ENCODE assay signal across 13 cellular contexts in the genomic region with DNA sequence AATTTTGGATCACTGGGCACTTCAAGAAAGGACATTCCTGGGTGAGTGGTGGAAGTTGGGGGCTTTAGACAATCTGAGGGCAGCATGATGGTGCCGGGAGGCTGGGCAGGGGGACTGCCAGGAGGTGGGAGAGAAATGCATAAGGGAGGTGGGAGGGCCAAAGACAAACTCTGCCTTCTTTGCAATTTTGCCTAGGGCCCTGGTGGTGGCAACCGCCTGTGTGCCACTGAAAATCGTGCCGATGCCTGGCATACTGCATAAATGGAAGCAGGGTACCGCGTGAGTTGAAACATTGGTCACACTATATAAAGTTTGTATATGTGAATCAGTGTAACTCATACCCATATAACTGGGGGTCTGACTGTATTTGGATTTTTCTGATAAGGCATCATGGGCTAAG. TPM values are rescaled to one million over a fixed set of nuclear protein-coding genes. Genes with fewer than 3 reads are reported as not detected.
DNase-seq lines count a peak whose midpoint lies in the region; FAIRE-seq and TF ChIP-seq lines count a peak whose summit lies in the region.
"Had no signal": no experiment of that assay in that cellular context is flagged by ENCODE, and none has a peak within 500 bp of the region (broad histone marks: within the 10 kb centered on the region; RNA-seq: fewer than 3 reads in every experiment).

No MANE protein-coding gene starts in this region.

- no peaks in the 10 kb centered on the region for H3K9me1 ChIP-seq in keratinocyte (ENCODE audit: control insufficient read depth, extremely low read depth, insufficient read depth, low read length)

- no peak overlapping the region for H2AFZ ChIP-seq in ACC112 (ENCODE audit: low read length, unreplicated experiment)
- no peak overlapping the region for H2AFZ ChIP-seq in keratinocyte (ENCODE audit: control insufficient read depth, low read length)
- H2AFZ ChIP-seq: parathyroid adenoma had no signal

- TF ChIP-seq POLR2A in GM12891 (IDR thresholded peaks at IDR 0.05; ENCODE audit: low read depth, low read length): no peak

- FAIRE-seq in keratinocyte (lab: Jason Lieb, UNC) (no peak), GM12891 (lab: Jason Lieb, UNC) (no peak)
- FAIRE-seq: kidney had no signal

- peak overlapping the region; percentile 67 for H3K4me3 Mint-ChIP-seq in activated T-helper 1 cell treated with anti-CD3 and anti-CD28 coated beads, Interleukin-12 subunit alpha, Interleukin-12 subunit beta, Interleukin-2, Interleukin-4 antibody, amounts not matched to agents 30 ng/mL and 10 ng/mL and 1 ng/mL, durations not matched to agents 14 hours and 24 hours and 36 hours

- H3K27me3 ChIP-seq in ACC112 (ENCODE audit: insufficient read depth, low read length) (no peaks in the 10 kb centered on the region), keratinocyte (ENCODE audit: control insufficient read depth, extremely low read depth, insufficient read depth, low read length) (no peaks in the 10 kb centered on the region)
- H3K27me3 ChIP-seq: uterus had no signal

- peaks cover 10% of the 10 kb centered on the region; the same call in 1 of the 2 replicates for H3K36me3 ChIP-seq in ACC112 (ENCODE audit: insufficient read depth, low read length)
- H3K36me3 ChIP-seq in keratinocyte (ENCODE audit: control insufficient read depth in 2 of 2, extremely low read depth in 1 of 2, insufficient read depth in 2 of 2, low read length in 2 of 2): peaks cover 2 to 7% of the 10 kb centered on the region in 2 experiments
- H3K36me3 ChIP-seq: uterus had no signal

- H3K9me3 ChIP-seq in keratinocyte (ENCODE audit: control insufficient read depth, low read depth, low read length): no peaks in the 10 kb centered on the region
- H3K9me3 ChIP-seq: uterus had no signal

- peaks cover 18% of the 10 kb centered on the region for H4K20me1 ChIP-seq in keratinocyte (ENCODE audit: control insufficient read depth, extremely low read depth, insufficient read depth, low read length)

- no peaks in the 10 kb centered on the region for H3K9me3 Mint-ChIP-seq in activated T-helper 1 cell treated with anti-CD3 and anti-CD28 coated beads, Interleukin-12 subunit alpha, Interleukin-12 subunit beta, Interleukin-2, Interleukin-4 antibody, amounts not matched to agents 30 ng/mL and 10 ng/mL and 1 ng/mL, durations not matched to agents 14 hours and 24 hours and 36 hours

- H3K27ac Mint-ChIP-seq in activated T-helper 1 cell treated with anti-CD3 and anti-CD28 coated beads, Interleukin-12 subunit alpha, Interleukin-12 subunit beta, Interleukin-2, Interleukin-4 antibody, amounts not matched to agents 30 ng/mL and 10 ng/mL and 1 ng/mL, durations not matched to agents 14 hours and 24 hours and 36 hours: peak overlapping the region; percentile 41

- H3K4me3 ChIP-seq in ACC112 (ENCODE audit: low read depth, low read length): peak overlapping the region; percentile 39; the same call in 1 of the 2 replicates
- peak overlapping the region; percentile 82 for H3K4me3 ChIP-seq in HFF-Myc (replicated peaks; ENCODE audit: low read depth, low read length)
- no peak overlapping the region for H3K4me3 ChIP-seq in keratinocyte (ENCODE audit: control insufficient read depth in 2 of 3, extremely low read depth in 1 of 3, insufficient read depth in 2 of 3, low read depth in 1 of 3, low read length in 3 of 3)
- H3K4me3 ChIP-seq: uterus had no signal

- H3K4me1 Mint-ChIP-seq in activated T-helper 1 cell treated with anti-CD3 and anti-CD28 coated beads, Interleukin-12 subunit alpha, Interleukin-12 subunit beta, Interleukin-2, Interleukin-4 antibody, amounts not matched to agents 30 ng/mL and 10 ng/mL and 1 ng/mL, durations not matched to agents 14 hours and 24 hours and 36 hours (ENCODE audit: low read depth): peaks cover 47% of the 10 kb centered on the region

- TF ChIP-seq CTCF in HFF-Myc (IDR thresholded peaks at IDR 0.05; ENCODE audit: low read depth, low read length, missing control alignments) (no peak), keratinocyte (optimal IDR thresholded peaks at IDR 0.05 in 1 of 3, IDR thresholded peaks at IDR 0.05 in 1 of 3, conservative IDR thresholded peaks at IDR 0.05 in 1 of 3; ENCODE audit: extremely low read depth in 1 of 3, insufficient read depth in 2 of 3, low read length in 3 of 3) (no peak)

- H3K4me1 ChIP-seq in ACC112 (ENCODE audit: control insufficient read depth, insufficient read depth, low read length, unreplicated experiment): peaks cover 24% of the 10 kb centered on the region
- peaks cover 30% of the 10 kb centered on the region for H3K4me1 ChIP-seq in keratinocyte (ENCODE audit: control insufficient read depth, extremely low read depth, insufficient read depth, low read length)
- H3K4me1 ChIP-seq: parathyroid adenoma, uterus had no signal

- peak overlapping the region; percentile 66 for H3K4me2 ChIP-seq in keratinocyte (ENCODE audit: control insufficient read depth, extremely low read depth, insufficient read depth, low read depth, low read length)

- DNase-seq in HFF-Myc (ENCODE audit: extremely low read depth, low read depth) (no peak), keratinocyte (ENCODE audit: low read depth, low spot score) (no peak), GM12891 (ENCODE audit: insufficient read length, low spot score) (no peak), midbrain (lab: John Stamatoyannopoulos, UW) (no peak), NCI-H2227 treated with DMSO at 0.1 percent for 48 hours (lab: John Stamatoyannopoulos, UW) (no peak), T-helper 9 cell (no peak)
- no peak for DNase-seq in activated T-helper 1 cell treated with anti-CD3 and anti-CD28 coated beads, Interleukin-12 subunit alpha, Interleukin-12 subunit beta, Interleukin-2, Interleukin-4 antibody, amounts not matched to agents 30 ng/mL and 10 ng/mL and 1 ng/mL, durations not matched to agents 14 hours and 24 hours and 36 hours (ENCODE audit: low spot score)
- DNase-seq: activated CD4-positive, alpha-beta T cell treated with anti-CD3 and anti-CD28 coated beads for 4 hours; kidney; uterus had no signal

- peaks cover 30% of the 10 kb centered on the region for H3K36me3 Mint-ChIP-seq in activated T-helper 1 cell treated with anti-CD3 and anti-CD28 coated beads, Interleukin-12 subunit alpha, Interleukin-12 subunit beta, Interleukin-2, Interleukin-4 antibody, amounts not matched to agents 30 ng/mL and 10 ng/mL and 1 ng/mL, durations not matched to agents 14 hours and 24 hours and 36 hours (ENCODE audit: low read depth)

- dilution Hi-C loops in keratinocyte (cut with MboI; ENCODE audit: extremely low pct_ligation_motif_present, low sequenced_read_pairs): no loop called here

- H3K27ac ChIP-seq in ACC112 (ENCODE audit: low read depth, low read length): no peak overlapping the region
- H3K27ac ChIP-seq in keratinocyte (ENCODE audit: control insufficient read depth, insufficient read depth, low read length): no peak overlapping the region
- H3K27ac ChIP-seq: C4-2B, parathyroid adenoma, uterus had no signal

- H3K27me3 Mint-ChIP-seq in activated T-helper 1 cell treated with anti-CD3 and anti-CD28 coated beads, Interleukin-12 subunit alpha, Interleukin-12 subunit beta, Interleukin-2, Interleukin-4 antibody, amounts not matched to agents 30 ng/mL and 10 ng/mL and 1 ng/mL, durations not matched to agents 14 hours and 24 hours and 36 hours (ENCODE audit: insufficient read depth): no peaks in the 10 kb centered on the region

- H3K79me2 ChIP-seq in ACC112 (ENCODE audit: control insufficient read depth, insufficient read depth, low read length, unreplicated experiment) (peaks cover 82% of the 10 kb centered on the region), keratinocyte (ENCODE audit: control insufficient read depth, insufficient read depth, low read length) (peaks cover 77% of the 10 kb centered on the region)

- intact Hi-C loops in activated T-helper 1 cell treated with anti-CD3 and anti-CD28 coated beads, Interleukin-12 subunit alpha, Interleukin-12 subunit beta, Interleukin-2, Interleukin-4 antibody, amounts not matched to agents 30 ng/mL and 10 ng/mL and 1 ng/mL, durations not matched to agents 14 hours and 24 hours and 36 hours (cut with micrococcal nuclease): loop anchor here (5.0 to 10.0 kb wide), 4 partner anchors 34 to 1652 kb away; a partner anchor contains a TSS

- peak overlapping the region; percentile 22 for H3K9ac ChIP-seq in keratinocyte (ENCODE audit: control insufficient read depth, extremely low read depth, insufficient read depth, low read length)
- H3K9ac ChIP-seq: parathyroid adenoma had no signal

TF ChIP-seq in GM12891, 5 proteins besides CTCF, POLR2A, EP300 and RAD21 (continues in another document):
- TF ChIP-seq PAX5 (IDR thresholded peaks at IDR 0.05; ENCODE audit: insufficient read depth, low read length, severe bottlenecking): no peak
- TF ChIP-seq TAF1 (IDR thresholded peaks at IDR 0.05; ENCODE audit: low read depth, low read length): no peak
- TF ChIP-seq POLR2AphosphoS5 (IDR thresholded peaks at IDR 0.05; ENCODE audit: low read depth, low read length): no peak
- TF ChIP-seq POU2F2 (IDR thresholded peaks at IDR 0.05; ENCODE audit: low read depth, low read length): no peak

RNA-seq across cellular contexts. Expression of a gene that starts 3.3 kb away (rescaled TPM):
- 179 and 194 TPM in 2 replicates for total RNA-seq in activated T-helper 1 cell treated with anti-CD3 and anti-CD28 coated beads, Interleukin-12 subunit alpha, Interleukin-12 subunit beta, Interleukin-2, Interleukin-4 antibody, amounts not matched to agents 30 ng/mL and 10 ng/mL and 1 ng/mL, durations not matched to agents 14 hours and 24 hours and 36 hours
- 28.6 to 52.7 TPM (median 44.4 TPM) in 3 replicates for polyA plus RNA-seq in keratinocyte
- 198 TPM for polyA plus RNA-seq in keratinocyte (2011; ENCODE audit: low read depth)
- 30.6 and 41.7 TPM in 2 replicates for polyA plus RNA-seq in keratinocyte (2011; cell fraction: cytosol; rRNA removed)
- polyA plus RNA-seq in keratinocyte (2011; cell fraction: nucleus; rRNA removed): 72.5 and 88.7 TPM in 2 replicates
- 42.2 and 47.9 TPM in 2 replicates for polyA plus RNA-seq in keratinocyte (2012; ENCODE audit: low replicate concordance)
- 14.9 to 30.8 TPM (median 15.9 TPM) in 3 replicates for polyA minus RNA-seq in keratinocyte
- polyA minus RNA-seq in keratinocyte (2011; cell fraction: cytosol; rRNA and poly(A)+ RNA removed): 33.0 TPM
- 62.8 and 63.6 TPM in 2 replicates for polyA minus RNA-seq in keratinocyte (2011; cell fraction: nucleus; rRNA and poly(A)+ RNA removed)
- polyA plus RNA-seq in GM12891 (2012; ENCODE audit: low read depth, missing spikeins): 48.0 TPM

RNA-seq across cellular contexts. Expression of a gene that starts 21.8 kb away (rescaled TPM):
- 3.7 and 6.5 TPM in 2 replicates for total RNA-seq in activated T-helper 1 cell treated with anti-CD3 and anti-CD28 coated beads, Interleukin-12 subunit alpha, Interleukin-12 subunit beta, Interleukin-2, Interleukin-4 antibody, amounts not matched to agents 30 ng/mL and 10 ng/mL and 1 ng/mL, durations not matched to agents 14 hours and 24 hours and 36 hours
- polyA plus RNA-seq in keratinocyte: 7.1 to 7.8 TPM (median 7.4 TPM) in 3 replicates
- 0.26 TPM for polyA plus RNA-seq in keratinocyte (2011; ENCODE audit: low read depth)
- 4.8 and 6.0 TPM in 2 replicates for polyA plus RNA-seq in keratinocyte (2011; cell fraction: cytosol; rRNA removed)
- polyA plus RNA-seq in keratinocyte (2011; cell fraction: nucleus; rRNA removed): 5.9 and 6.9 TPM in 2 replicates
- polyA plus RNA-seq in keratinocyte (2012; ENCODE audit: low replicate concordance): 6.1 and 11.3 TPM in 2 replicates
- polyA minus RNA-seq in keratinocyte: 0.80 to 3.5 TPM (median 1.6 TPM) in 3 replicates
- 4.4 TPM for polyA minus RNA-seq in keratinocyte (2011; cell fraction: cytosol; rRNA and poly(A)+ RNA removed)
- 0.95 and 2.1 TPM in 2 replicates for polyA minus RNA-seq in keratinocyte (2011; cell fraction: nucleus; rRNA and poly(A)+ RNA removed)
- 13.7 TPM for polyA plus RNA-seq in GM12891 (2012; ENCODE audit: low read depth, missing spikeins)

Comparison
In these comparisons a context has a peak if more than half of its experiments do, and no peak if none do; other contexts are left out.
1. H3K4me3 ChIP-seq: peak in ACC112 (single experiment) and HFF-Myc (single experiment); none in keratinocyte (0 of 3).